8 cellular contexts compared by ENCODE assay signal in the genomic region with DNA sequence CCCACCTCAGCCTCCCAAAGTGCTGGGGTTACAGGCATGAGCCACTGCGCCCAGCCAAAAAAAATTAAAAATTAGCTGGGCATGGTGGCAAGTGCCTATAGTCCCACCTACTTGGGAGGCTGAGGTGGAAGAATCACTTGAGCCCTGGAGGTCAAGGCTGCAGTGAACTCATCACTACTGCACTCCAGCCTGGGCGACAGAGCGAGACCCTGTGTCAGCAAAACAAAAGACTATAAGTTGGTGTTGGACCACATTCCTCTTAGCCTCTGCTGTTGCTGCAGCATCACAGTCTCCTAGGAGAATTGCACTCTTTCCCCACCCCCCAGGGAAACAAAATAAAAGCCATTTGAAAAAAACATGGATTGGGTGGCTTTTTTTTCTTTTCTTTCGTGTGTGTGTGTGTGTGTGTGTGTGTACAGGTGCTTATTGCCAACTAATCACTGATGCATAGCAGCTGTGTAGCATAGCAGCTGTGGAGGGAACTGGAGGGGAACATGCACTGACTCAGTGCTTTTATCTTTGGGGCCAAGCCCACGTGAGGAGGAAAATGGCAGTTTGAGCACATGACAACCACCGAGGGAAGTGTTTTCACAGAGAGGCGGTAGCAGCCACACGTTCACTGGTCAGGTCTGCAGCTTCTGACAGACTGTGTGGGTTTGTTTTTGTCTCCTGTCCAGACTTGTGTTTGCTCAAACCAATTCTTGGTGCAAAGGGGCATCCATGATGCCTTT. TPM values are rescaled to one million over a fixed set of nuclear protein-coding genes. Genes with fewer than 3 reads are reported as not detected.
DNase-seq lines count a peak whose midpoint lies in the region; ATAC-seq lines count a peak whose summit lies in the region.

No MANE protein-coding gene starts in this region.

- peak overlapping the region; percentile 48 to 81 (median 67) for H3K4me2 ChIP-seq in BLaER1 treated with 17β-estradiol and CSF1 and Interleukin-3, amounts not matched to agents 10 nM and 100 nM

- ATAC-seq in GM21447 (IDR thresholded peaks at IDR 0.05; ENCODE audit: unreplicated experiment), result peak; percentile 36
- no peak for ATAC-seq in HG03135 (IDR thresholded peaks at IDR 0.05; ENCODE audit: unreplicated experiment)
- no peak for ATAC-seq in HG02970 (IDR thresholded peaks at IDR 0.05; ENCODE audit: low FRiP score, unreplicated experiment)

- peak overlapping the region in 9 of 11 experiments; percentile 20 to 81 (median 72); a peak in 17 of 22 replicates for H3K27ac ChIP-seq in BLaER1 treated with 17β-estradiol and CSF1 and Interleukin-3, amounts not matched to agents 10 nM and 100 nM

- H3K9ac ChIP-seq in BLaER1 treated with 17β-estradiol and CSF1 and Interleukin-3, amounts not matched to agents 10 nM and 100 nM, result peak overlapping the region in 7 of 11 experiments; percentile 37 to 70 (median 54); a peak in 13 of 22 replicates

- peaks cover 20 to 69% (median 60%) of the 10 kb centered on the region in 10 experiments for H3K4me1 ChIP-seq in BLaER1 treated with 17β-estradiol and CSF1 and Interleukin-3, amounts not matched to agents 10 nM and 100 nM

- H3K27me3 ChIP-seq in BLaER1 treated with 17β-estradiol and CSF1 and Interleukin-3, amounts not matched to agents 10 nM and 100 nM, result no peaks in the 10 kb centered on the region
- H3K27me3 ChIP-seq in H7 (ENCODE audit: control insufficient read depth, insufficient read depth, low read length), result no peaks in the 10 kb centered on the region

- H3K36me3 ChIP-seq in BLaER1 treated with 17β-estradiol and CSF1 and Interleukin-3, amounts not matched to agents 10 nM and 100 nM, result peaks cover 0 to 7% (median 0%) of the 10 kb centered on the region in 11 experiments; a peak in 2 of 22 replicates
- no peaks in the 10 kb centered on the region for H3K36me3 ChIP-seq in H7 (replicated peaks; ENCODE audit: control insufficient read depth, insufficient read depth, low read length)

- DNase-seq in MV-4-11 (lab: John Stamatoyannopoulos, UW), result peak; percentile 26
- DNase-seq in astrocyte of the hippocampus (ENCODE audit: low read depth, low spot score), result peak; percentile 29
- DNase-seq in H7, result no peak
- no peak for DNase-seq in stimulated activated CD4-positive, alpha-beta T cell treated with anti-CD3 and anti-CD28 coated beads, Interleukin-2, amount 100 ng/mL, for 48 hours

- no peaks in the 10 kb centered on the region for H3K9me3 ChIP-seq in BLaER1 treated with 17β-estradiol and CSF1 and Interleukin-3, amounts not matched to agents 10 nM and 100 nM (replicated peaks in 1 of 11)

- H4K20me1 ChIP-seq in BLaER1 treated with 17β-estradiol and CSF1 and Interleukin-3, amounts not matched to agents 10 nM and 100 nM, result no peaks in the 10 kb centered on the region

- peak overlapping the region in 5 of 10 experiments; percentile 16 to 58 (median 31); a peak in 9 of 20 replicates for H3K4me3 ChIP-seq in BLaER1 treated with 17β-estradiol and CSF1 and Interleukin-3, amounts not matched to agents 10 nM and 100 nM
- no peak overlapping the region for H3K4me3 ChIP-seq in H7 (ENCODE audit: insufficient read depth, low read depth, low read length)

RNA-seq across cellular contexts. Expression of gene ALDH5A1, which starts 27.5 kb away (rescaled TPM):
- 1.00 and 1.5 TPM in 2 replicates for total RNA-seq in H7 (2014; rRNA removed; shearing (Covaris generic))

RNA-seq across cellular contexts. Expression of gene GPLD1, which starts 32.9 kb away (rescaled TPM):
- total RNA-seq in H7 (2014; rRNA removed; shearing (Covaris generic)), result 2.0 and 2.5 TPM in 2 replicates

Comparison
In these comparisons a context has a peak if more than half of its experiments do, and no peak if none do; other contexts are left out.
1. DNase-seq: peak in MV-4-11 (single experiment) and astrocyte of the hippocampus (single experiment); none in H7 (single experiment) and stimulated activated CD4-positive, alpha-beta T cell treated with anti-CD3 and anti-CD28 coated beads, Interleukin-2, amount 100 ng/mL, for 48 hours (0 of 2).